1 cellular context compared by ENCODE assay signal in genomic region chr9:112355305-112355953, GRCh38.
TF ChIP-seq lines count a peak whose summit lies in the region.

No MANE protein-coding gene starts in this region.

TF ChIP-seq in WTC11, 78 proteins besides CTCF, POLR2A, EP300 and RAD21 (continued from another document):
- no peak for TF ChIP-seq ZNF532 (CRISPR knock-in tag; IDR thresholded peaks at IDR 0.05; ENCODE audit: borderline replicate concordance)
- TF ChIP-seq SP1 (CRISPR knock-in tag; conservative IDR thresholded peaks at IDR 0.05), result no peak
- TF ChIP-seq PRRX2 (CRISPR knock-in tag; IDR thresholded peaks at IDR 0.05), result no peak
- TF ChIP-seq, protein P1, sequence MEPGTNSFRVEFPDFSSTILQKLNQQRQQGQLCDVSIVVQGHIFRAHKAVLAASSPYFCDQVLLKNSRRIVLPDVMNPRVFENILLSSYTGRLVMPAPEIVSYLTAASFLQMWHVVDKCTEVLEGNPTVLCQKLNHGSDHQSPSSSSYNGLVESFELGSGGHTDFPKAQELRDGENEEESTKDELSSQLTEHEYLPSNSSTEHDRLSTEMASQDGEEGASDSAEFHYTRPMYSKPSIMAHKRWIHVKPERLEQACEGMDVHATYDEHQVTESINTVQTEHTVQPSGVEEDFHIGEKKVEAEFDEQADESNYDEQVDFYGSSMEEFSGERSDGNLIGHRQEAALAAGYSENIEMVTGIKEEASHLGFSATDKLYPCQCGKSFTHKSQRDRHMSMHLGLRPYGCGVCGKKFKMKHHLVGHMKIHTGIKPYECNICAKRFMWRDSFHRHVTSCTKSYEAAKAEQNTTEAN (CRISPR knock-in tag; IDR thresholded peaks at IDR 0.05), result no peak
- TF ChIP-seq, protein P2, sequence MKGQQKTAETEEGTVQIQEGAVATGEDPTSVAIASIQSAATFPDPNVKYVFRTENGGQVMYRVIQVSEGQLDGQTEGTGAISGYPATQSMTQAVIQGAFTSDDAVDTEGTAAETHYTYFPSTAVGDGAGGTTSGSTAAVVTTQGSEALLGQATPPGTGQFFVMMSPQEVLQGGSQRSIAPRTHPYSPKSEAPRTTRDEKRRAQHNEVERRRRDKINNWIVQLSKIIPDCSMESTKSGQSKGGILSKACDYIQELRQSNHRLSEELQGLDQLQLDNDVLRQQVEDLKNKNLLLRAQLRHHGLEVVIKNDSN (CRISPR knock-in tag; IDR thresholded peaks at IDR 0.05), result no peak
- TF ChIP-seq TP53 (CRISPR knock-in tag; IDR thresholded peaks at IDR 0.05), result no peak
- TF ChIP-seq NR3C1 (CRISPR knock-in tag; conservative IDR thresholded peaks at IDR 0.05; ENCODE audit: low read depth), result no peak
